Comparison of ENCODE assay signal across 1 cellular context in genomic region chr6:129672345-129672691, GRCh38.
TF ChIP-seq lines count a peak whose summit lies in the region.

No MANE protein-coding gene starts in this region.

TF ChIP-seq in GM23338, 12 proteins besides CTCF, POLR2A, EP300 and RAD21 (continued from another document):
- TF ChIP-seq ZNF331 (CRISPR knock-in tag; IDR thresholded peaks at IDR 0.05; ENCODE audit: low read depth) (no peak), EZH2phosphoT487 (IDR thresholded peaks at IDR 0.05; ENCODE audit: unreplicated experiment) (no peak), CREB1 (CRISPR knock-in tag; IDR thresholded peaks at IDR 0.05; ENCODE audit: low read depth) (no peak), JUNB (IDR thresholded peaks at IDR 0.05; ENCODE audit: unreplicated experiment) (no peak), ZNF462 (CRISPR knock-in tag; IDR thresholded peaks at IDR 0.05) (no peak), POLR2AphosphoS5 (IDR thresholded peaks at IDR 0.05; ENCODE audit: low read depth) (no peak), ZNF114 (CRISPR knock-in tag; IDR thresholded peaks at IDR 0.05) (no peak)
TF ChIP-seq in GM23338: peak in this region for 0.
